ENCODE assay signal across 22 cellular contexts in the genomic region with DNA sequence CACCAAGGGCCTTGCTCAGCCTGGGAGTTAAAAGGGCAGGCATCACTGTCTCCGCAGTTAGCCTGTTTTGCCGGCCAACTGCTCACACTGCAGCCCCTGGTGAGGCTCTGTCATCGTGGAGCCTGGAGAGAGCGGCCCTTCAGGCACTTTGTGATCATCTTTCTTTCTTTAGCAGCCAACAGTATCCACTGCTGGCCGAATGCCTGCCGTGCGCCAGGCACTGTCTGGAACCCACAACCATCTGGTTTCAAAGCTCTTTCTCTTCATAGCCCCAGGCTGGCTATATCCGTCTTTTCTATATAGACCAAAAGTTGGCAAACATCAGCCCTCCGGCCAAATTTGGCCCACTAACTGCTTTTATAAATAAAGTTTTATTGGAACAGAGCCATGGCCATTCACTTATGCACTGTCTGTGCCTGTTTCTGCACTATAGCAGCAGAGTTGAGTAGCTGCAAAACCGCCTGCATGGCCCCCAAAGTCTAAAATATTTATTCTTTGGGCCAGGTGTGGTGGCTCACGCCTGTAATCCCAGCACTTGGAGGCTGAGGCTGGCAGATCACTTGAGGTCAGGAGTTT.
"Had no signal": no experiment of that assay in that cellular context is flagged by ENCODE, and none has a peak within 500 bp of the region (broad histone marks: within the 10 kb centered on the region; RNA-seq: fewer than 3 reads in every experiment).

No MANE protein-coding gene starts in this region.

- H3K27me3 ChIP-seq: adrenal gland, ascending aorta, brain microvascular endothelial cell, colonic mucosa, esophagus muscularis mucosa, hepatocyte, neutrophil, pancreas, tibial nerve had no signal

- DNase-seq: activated T-cell treated with anti-CD3 and anti-CD28 coated beads, Interleukin-2, amount 50 U/mL, for 24 hours; adrenal gland; brain microvascular endothelial cell; caudate nucleus; colonic mucosa; glutamatergic neuron; immature natural killer cell; left ventricle myocardium superior; mammary epithelial cell; midbrain; pancreas; stimulated activated CD4-positive, alpha-beta T cell treated with anti-CD3 and anti-CD28 coated beads, Interleukin-12 subunit alpha, Interleukin-12 subunit beta, amount 100 ng/mL, for 4 hours; stimulated activated CD4-positive, alpha-beta T cell treated with anti-CD3 and anti-CD28 coated beads, Interleukin-4, amount 100 ng/mL, for 4 hours; stimulated activated naive CD8-positive, alpha-beta T cell treated with anti-CD3 and anti-CD28 coated beads, Interleukin-15, Interleukin-2, amounts not matched to agents 100 U/mL and 50 U/mL, for 24 hours had no signal

- ATAC-seq: activated T-helper 17 cell treated with anti-CD3 and anti-CD28 coated beads, Interleukin-2, amount 50 U/mL, for 72 hours; left ventricle myocardium superior; natural killer cell treated with Interleukin-12 subunit alpha and Interleukin-12 subunit beta and Interleukin-15 and Interleukin-18, amount 100 ng/mL, for 72 hours; pancreas; right cardiac atrium; stimulated activated naive CD8-positive, alpha-beta T cell treated with anti-CD3 and anti-CD28 coated beads, Interleukin-15, Interleukin-2, amounts not matched to agents 100 U/mL and 50 U/mL, for 24 hours had no signal

- H3K27ac ChIP-seq: adrenal gland, ascending aorta, brain microvascular endothelial cell, colonic mucosa, esophagus muscularis mucosa, hepatocyte, neutrophil, pancreas, tibial nerve had no signal

- H3K4me3 ChIP-seq: adrenal gland, ascending aorta, colonic mucosa, esophagus muscularis mucosa, hepatocyte, pancreas, tibial nerve had no signal
